ENCODE assay signal across 8 cellular contexts in the genomic region with DNA sequence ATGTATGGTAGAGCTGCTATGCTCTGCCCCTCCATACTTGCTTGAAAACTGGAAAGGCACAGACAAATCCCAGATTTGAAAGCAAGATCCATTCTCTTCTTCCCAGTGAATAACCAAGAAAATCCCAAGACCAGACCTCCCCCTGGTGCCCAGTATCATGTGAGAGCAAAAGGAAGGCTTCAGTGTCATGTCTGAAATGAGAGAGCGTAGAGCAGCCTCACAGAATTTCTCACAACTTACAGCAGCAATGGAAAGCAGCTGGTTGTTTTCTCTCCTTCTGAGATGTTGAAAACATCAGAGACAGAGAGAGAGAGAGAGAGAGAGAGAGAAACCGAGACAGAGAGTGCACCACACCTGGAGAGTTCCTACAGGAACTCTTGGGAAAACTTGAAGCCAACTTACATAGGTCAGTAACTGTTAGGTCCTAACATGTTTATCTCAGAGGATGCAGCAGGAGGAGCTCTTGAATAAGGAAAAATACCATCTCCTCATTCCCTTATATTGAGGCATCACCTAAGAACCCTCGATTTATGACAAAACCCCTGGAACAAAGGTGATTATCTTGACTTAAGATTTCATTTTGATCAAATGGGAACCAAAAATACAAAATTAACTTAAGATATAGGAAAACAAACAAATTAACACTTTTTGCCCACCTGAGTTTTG.
DNase-seq lines count a peak whose midpoint lies in the region; ATAC-seq and TF ChIP-seq lines count a peak whose summit lies in the region.

No MANE protein-coding gene starts in this region.

- TF ChIP-seq CTCF in GM12873 (IDR thresholded peaks at IDR 0.05; ENCODE audit: insufficient read depth, low read depth, low read length, missing control alignments) (peak; percentile 32), fibroblast of lung (conservative IDR thresholded peaks at IDR 0.05 in 1 of 2, IDR thresholded peaks at IDR 0.05 in 1 of 2; ENCODE audit: low read depth in 1 of 2, low read length in 2 of 2) (peak; percentile 54 to 69)

- no peaks in the 10 kb centered on the region for H3K79me2 ChIP-seq in fibroblast of lung (ENCODE audit: control insufficient read depth, insufficient read depth, low read length)

- peak; percentile 48 for DNase-seq in NCI-H69 (lab: John Stamatoyannopoulos, UW)
- peak; percentile 63 to 78 for DNase-seq in fibroblast of lung (ENCODE audit: low read depth in 2 of 2)
- DNase-seq in pons (ENCODE audit: low spot score): peak; percentile 78
- DNase-seq in NCI-H146 treated with DMSO at 0.1 percent for 48 hours (lab: John Stamatoyannopoulos, UW; ENCODE audit: unreplicated experiment): no peak

- no peaks in the 10 kb centered on the region for H3K4me1 ChIP-seq in fibroblast of lung (ENCODE audit: control insufficient read depth, extremely low read depth, insufficient read depth, low read length)

- ATAC-seq in HG03045 (IDR thresholded peaks at IDR 0.05; ENCODE audit: unreplicated experiment): no peak
- ATAC-seq in HG03039 (IDR thresholded peaks at IDR 0.05; ENCODE audit: unreplicated experiment): no peak
- no peak for ATAC-seq in GM21737 (IDR thresholded peaks at IDR 0.05; ENCODE audit: unreplicated experiment)

- H3K27ac ChIP-seq in fibroblast of lung (ENCODE audit: insufficient read depth, low read length): no peak overlapping the region

- H3K36me3 ChIP-seq in fibroblast of lung (ENCODE audit: control insufficient read depth, insufficient read depth, low read length): no peaks in the 10 kb centered on the region

- H3K4me2 ChIP-seq in fibroblast of lung (ENCODE audit: extremely low read depth, insufficient read depth, low read length): no peak overlapping the region

- no peak overlapping the region for H3K4me3 ChIP-seq in fibroblast of lung (replicated peaks in 1 of 4; ENCODE audit: control extremely low read depth in 1 of 4, insufficient read depth in 1 of 4, low read depth in 3 of 4, low read length in 4 of 4)

- H3K27me3 ChIP-seq in fibroblast of lung (ENCODE audit: control insufficient read depth, insufficient read depth, low read length): no peaks in the 10 kb centered on the region

- H3K9ac ChIP-seq in fibroblast of lung (ENCODE audit: insufficient read depth, low read length): no peak overlapping the region

- H3K9me3 ChIP-seq in fibroblast of lung (ENCODE audit: control insufficient read depth, insufficient read depth, low read depth, low read length): no peaks in the 10 kb centered on the region

- no peak overlapping the region for H2AFZ ChIP-seq in fibroblast of lung (ENCODE audit: low read length)

- no peaks in the 10 kb centered on the region for H4K20me1 ChIP-seq in fibroblast of lung (ENCODE audit: control insufficient read depth, extremely low read depth, insufficient read depth, low read length)
